ENCODE assay signal across 1 cellular context in genomic region chr3:77380141-77380540, GRCh38.
TF ChIP-seq lines count a peak whose summit lies in the region.

No MANE protein-coding gene starts in this region.

TF ChIP-seq in GM23338, 12 proteins besides CTCF, POLR2A, EP300 and RAD21 (continued from another document):
- TF ChIP-seq ZNF462 (CRISPR knock-in tag; IDR thresholded peaks at IDR 0.05) = no peak
- no peak for TF ChIP-seq EZH2phosphoT487 (IDR thresholded peaks at IDR 0.05; ENCODE audit: unreplicated experiment)
- no peak for TF ChIP-seq STAT1 (IDR thresholded peaks at IDR 0.05; ENCODE audit: unreplicated experiment)
- TF ChIP-seq ZNF114 (CRISPR knock-in tag; IDR thresholded peaks at IDR 0.05) = no peak
- no peak for TF ChIP-seq POLR2AphosphoS5 (IDR thresholded peaks at IDR 0.05; ENCODE audit: low read depth)
- no peak for TF ChIP-seq NANOG (IDR thresholded peaks at IDR 0.05; ENCODE audit: borderline replicate concordance)
- TF ChIP-seq EZH2 (IDR thresholded peaks at IDR 0.05; ENCODE audit: low read depth, unreplicated experiment) = no peak
- TF ChIP-seq CREB1 (CRISPR knock-in tag; IDR thresholded peaks at IDR 0.05; ENCODE audit: low read depth) = no peak
TF ChIP-seq in GM23338: peak in this region for 0.
